ENCODE assay signal across 10 cellular contexts in genomic region chr9:87667164-87667738, GRCh38. TPM values are rescaled to one million over a fixed set of nuclear protein-coding genes. Genes with fewer than 3 reads are reported as not detected.
DNase-seq lines count a peak whose midpoint lies in the region; ATAC-seq and TF ChIP-seq lines count a peak whose summit lies in the region.
"Had no signal": no experiment of that assay in that cellular context is flagged by ENCODE, and none has a peak within 500 bp of the region (broad histone marks: within the 10 kb centered on the region; RNA-seq: fewer than 3 reads in every experiment).

No MANE protein-coding gene starts in this region.

- no peaks in the 10 kb centered on the region for H3K4me1 ChIP-seq in OCI-LY3 (ENCODE audit: low read length)
- peaks cover under 1% of the 10 kb centered on the region for H3K4me1 ChIP-seq in foreskin keratinocyte

- peak; percentile 24 for DNase-seq in A172 (ENCODE audit: low spot score)
- no peak for DNase-seq in GM10248 (ENCODE audit: extremely low spot score)
- DNase-seq in foreskin keratinocyte, result no peak
- no peak for DNase-seq in NCI-H2081 (lab: John Stamatoyannopoulos, UW)
- DNase-seq in stimulated activated effector memory CD8-positive, alpha-beta T cell treated with anti-CD3 and anti-CD28 coated beads, Interleukin-12 subunit alpha, Interleukin-12 subunit beta, amount 100 ng/mL, for 72 hours (ENCODE audit: low spot score in 2 of 2), result no peak
- no peak for DNase-seq in NCI-H226
- no peak for DNase-seq in activated effector memory CD4-positive, alpha-beta T cell treated with anti-CD3 and anti-CD28 coated beads, Interleukin-2, amount 50 U/mL, for 16 hours
- DNase-seq: naive thymus-derived CD8-positive, alpha-beta T cell; stimulated activated CD8-positive, alpha-beta memory T cell treated with anti-CD3 and anti-CD28 coated beads, Interleukin-4, amount 100 ng/mL, for 48 hours had no signal

- H3K36me3 ChIP-seq in OCI-LY3 (replicated peaks; ENCODE audit: low read depth, low read length), result no peaks in the 10 kb centered on the region

- no peak overlapping the region for H3K9ac ChIP-seq in OCI-LY3 (ENCODE audit: low read length)

- H3K27ac ChIP-seq in OCI-LY3 (ENCODE audit: low read length) (no peak overlapping the region), foreskin keratinocyte (no peak overlapping the region)

- peaks cover 12% of the 10 kb centered on the region for H3K4me1 Mint-ChIP-seq in stimulated activated effector memory CD8-positive, alpha-beta T cell treated with anti-CD3 and anti-CD28 coated beads, Interleukin-12 subunit alpha, Interleukin-12 subunit beta, amount 100 ng/mL, for 72 hours
- H3K4me1 Mint-ChIP-seq: naive thymus-derived CD8-positive, alpha-beta T cell had no signal

- H2AFZ ChIP-seq in OCI-LY3 (ENCODE audit: low read depth, low read length), result no peak overlapping the region

- H3K4me3 Mint-ChIP-seq in stimulated activated effector memory CD8-positive, alpha-beta T cell treated with anti-CD3 and anti-CD28 coated beads, Interleukin-12 subunit alpha, Interleukin-12 subunit beta, amount 100 ng/mL, for 72 hours, result no peak overlapping the region
- H3K4me3 Mint-ChIP-seq: naive thymus-derived CD8-positive, alpha-beta T cell had no signal

- H3K27ac Mint-ChIP-seq in stimulated activated effector memory CD8-positive, alpha-beta T cell treated with anti-CD3 and anti-CD28 coated beads, Interleukin-12 subunit alpha, Interleukin-12 subunit beta, amount 100 ng/mL, for 72 hours, result no peak overlapping the region
- H3K27ac Mint-ChIP-seq: naive thymus-derived CD8-positive, alpha-beta T cell had no signal

- POLR2A ChIA-PET in GM10248 (lab: Yijun Ruan, JAX), result no interaction called here

- no peaks in the 10 kb centered on the region for H3K36me3 Mint-ChIP-seq in stimulated activated effector memory CD8-positive, alpha-beta T cell treated with anti-CD3 and anti-CD28 coated beads, Interleukin-12 subunit alpha, Interleukin-12 subunit beta, amount 100 ng/mL, for 72 hours

- peaks cover 2% of the 10 kb centered on the region for H3K9me3 Mint-ChIP-seq in stimulated activated effector memory CD8-positive, alpha-beta T cell treated with anti-CD3 and anti-CD28 coated beads, Interleukin-12 subunit alpha, Interleukin-12 subunit beta, amount 100 ng/mL, for 72 hours

- peak; percentile 30 for TF ChIP-seq CTCF in GM10248 (IDR thresholded peaks at IDR 0.05; ENCODE audit: control extremely low read depth, extremely low read depth, low read depth, missing control alignments)
- peak; percentile 23; the same call in 1 of the 2 replicates for TF ChIP-seq CTCF in OCI-LY3 (IDR thresholded peaks at IDR 0.05; ENCODE audit: low read depth, low read length)
- TF ChIP-seq CTCF in foreskin keratinocyte (conservative IDR thresholded peaks at IDR 0.05), result peak; percentile 49

- H3K79me2 ChIP-seq in OCI-LY3 (ENCODE audit: low read length), result no peaks in the 10 kb centered on the region

- no peaks in the 10 kb centered on the region for H4K20me1 ChIP-seq in OCI-LY3 (ENCODE audit: insufficient read depth, low read length)

- H3K27me3 ChIP-seq in OCI-LY3 (ENCODE audit: low read depth, low read length) (no peaks in the 10 kb centered on the region), foreskin keratinocyte (no peaks in the 10 kb centered on the region)

- no peak overlapping the region for H3K4me3 ChIP-seq in OCI-LY3 (ENCODE audit: low read length)

- CTCF ChIA-PET in GM10248 (lab: Yijun Ruan, JAX), result interaction anchor here (0.8 to 1.5 kb wide), 5 partner anchors 9 to 342 kb away, joined by 3 to 4 read pairs (median 3); no protein-coding TSS in a partner anchor

- no peak for ATAC-seq in foreskin keratinocyte
- ATAC-seq in stimulated activated effector memory CD8-positive, alpha-beta T cell treated with anti-CD3 and anti-CD28 coated beads, Interleukin-12 subunit alpha, Interleukin-12 subunit beta, amount 100 ng/mL, for 72 hours, result no peak
- ATAC-seq: naive thymus-derived CD8-positive, alpha-beta T cell had no signal

- H3K4me2 ChIP-seq in OCI-LY3 (ENCODE audit: low read length), result no peak overlapping the region

- H3K9me3 ChIP-seq in OCI-LY3 (ENCODE audit: insufficient read depth, low read length), result no peaks in the 10 kb centered on the region

RNA-seq across cellular contexts. Expression of gene CTSL, which starts 58.7 kb away (rescaled TPM):
- total RNA-seq in A172 (2014; rRNA removed; shearing (Covaris generic)), result 318 and 350 TPM in 2 replicates
- 95.8 and 96.1 TPM in 2 replicates for total RNA-seq in foreskin keratinocyte
- 96.1 and 101 TPM in 2 replicates for polyA plus RNA-seq in foreskin keratinocyte
